ENCODE assay signal across 19 cellular contexts in genomic region chr10:122468220-122468922, GRCh38. TPM values are rescaled to one million over a fixed set of nuclear protein-coding genes. Genes with fewer than 3 reads are reported as not detected.
DNase-seq lines count a peak whose midpoint lies in the region; ATAC-seq and TF ChIP-seq lines count a peak whose summit lies in the region.
"Had no signal": no experiment of that assay in that cellular context is flagged by ENCODE, and none has a peak within 500 bp of the region (broad histone marks: within the 10 kb centered on the region; RNA-seq: fewer than 3 reads in every experiment).

No MANE protein-coding gene starts in this region.

- TF ChIP-seq POLR2A in esophagus muscularis mucosa (IDR thresholded peaks at IDR 0.05; ENCODE audit: low read depth) (no peak), gastrocnemius medialis (IDR thresholded peaks at IDR 0.05) (no peak)

- intact Hi-C loops in esophagus muscularis mucosa (cut with DNase I): no loop called here
- intact Hi-C loops in gastrocnemius medialis (cut with DNase I; ENCODE audit: low total_unique reads): loop anchor here (10.0 kb wide), 1 partner anchor 96 kb away; the partner anchor contains the start of gene DMBT1

- H3K9me3 ChIP-seq in esophagus muscularis mucosa (no peaks in the 10 kb centered on the region), gastrocnemius medialis (no peaks in the 10 kb centered on the region)
- H3K9me3 ChIP-seq: Peyer's patch had no signal

- peak; percentile 7 to 55 for ATAC-seq in gastrocnemius medialis
- no peak for ATAC-seq in HG03469 (IDR thresholded peaks at IDR 0.05; ENCODE audit: unreplicated experiment)
- ATAC-seq: activated CD8-positive, alpha-beta T cell treated with anti-CD3 and anti-CD28 coated beads for 36 hours; activated T-helper 17 cell treated with anti-CD3 and anti-CD28 coated beads, Interleukin-2, amount 50 U/mL, for 72 hours; GM23338; T-cell had no signal

- H3K4me3 ChIP-seq in esophagus muscularis mucosa (no peak overlapping the region), gastrocnemius medialis (no peak overlapping the region)
- H3K4me3 ChIP-seq: GM23338, Peyer's patch had no signal

- H3K36me3 ChIP-seq in esophagus muscularis mucosa (no peaks in the 10 kb centered on the region), gastrocnemius medialis (no peaks in the 10 kb centered on the region)
- H3K36me3 ChIP-seq: Peyer's patch had no signal

- no peaks in the 10 kb centered on the region for H3K27me3 ChIP-seq in esophagus muscularis mucosa
- no peaks in the 10 kb centered on the region for H3K27me3 ChIP-seq in gastrocnemius medialis
- H3K27me3 ChIP-seq: Peyer's patch had no signal

- CTCF ChIA-PET in RWPE1 (lab: Yijun Ruan, JAX): interaction anchor here (0.7 to 1.7 kb wide), 6 partner anchors 23 to 100 kb away, joined by 3 to 14 read pairs (median 4); no protein-coding TSS in a partner anchor

- TF ChIP-seq CTCF in RWPE1 (conservative IDR thresholded peaks at IDR 0.05; ENCODE audit: low read depth) (no peak), esophagus muscularis mucosa (IDR thresholded peaks at IDR 0.05) (no peak), gastrocnemius medialis (IDR thresholded peaks at IDR 0.05 in 4 of 5, conservative IDR thresholded peaks at IDR 0.05 in 1 of 5) (no peak)

- in situ Hi-C loops in gastrocnemius medialis (cut with MboI; ENCODE audit: low sequenced_read_pairs in 4 of 4): no loop called here

- TF ChIP-seq EP300 in esophagus muscularis mucosa (IDR thresholded peaks at IDR 0.05): no peak

- H3K4me1 ChIP-seq in esophagus muscularis mucosa: peaks cover 28 to 45% (median 39%) of the 10 kb centered on the region in 4 donors
- H3K4me1 ChIP-seq in gastrocnemius medialis: peaks cover 27 to 30% of the 10 kb centered on the region in 2 donors
- H3K4me1 ChIP-seq: parathyroid adenoma had no signal

- POLR2A ChIA-PET in RWPE1 (lab: Yijun Ruan, JAX; ENCODE audit: low non-redundant PET): interaction anchor here (0.6 to 1.1 kb wide), 3 partner anchors 23 to 762 kb away, joined by 4 read pairs; no protein-coding TSS in a partner anchor

- H3K27ac ChIP-seq in RWPE1 (peak overlapping the region; percentile 98), esophagus muscularis mucosa (replicated peaks in 1 of 4) (peak overlapping the region; percentile 42 to 70 (median 55)), gastrocnemius medialis (peak overlapping the region; percentile 56 to 70 (median 62))
- H3K27ac ChIP-seq: parathyroid adenoma, VCaP had no signal

- DNase-seq in Ammon's horn (ENCODE audit: low spot score) (peak; percentile 8), RWPE1 (ENCODE audit: low spot score) (no peak), esophagus muscularis mucosa (ENCODE audit: extremely low spot score) (no peak), gastrocnemius medialis (no peak), GM19238 (ENCODE audit: insufficient read length, low spot score) (no peak), DMS79 treated with DMSO at 0.1 percent for 48 hours (lab: John Stamatoyannopoulos, UW) (no peak), DMS153 treated with DMSO at 0.1 percent for 48 hours (lab: John Stamatoyannopoulos, UW; ENCODE audit: unreplicated experiment) (no peak)
- DNase-seq: activated CD8-positive, alpha-beta T cell treated with anti-CD3 and anti-CD28 coated beads for 36 hours; hippocampal formation; NCI-H2029 treated with DMSO at 0.1 percent for 48 hours; NCI-H526; Peyer's patch; stimulated activated CD4-positive, alpha-beta T cell treated with anti-CD3 and anti-CD28 coated beads, Interleukin-12 subunit alpha, Interleukin-12 subunit beta, amount 100 ng/mL, for 4 hours; T-cell had no signal

- WGBS in esophagus muscularis mucosa: 91% methylated on average over 6 of the region's 6 CpGs

RNA-seq across cellular contexts. Expression of gene HTRA1, which starts 7.0 kb away (rescaled TPM):
- 100 to 1,000 TPM; 101 to 146 (median 109) TPM for total RNA-seq in esophagus muscularis mucosa
- total RNA-seq in gastrocnemius medialis: 10 to 100 TPM; 14.2 to 23.2 (median 17.2) TPM
- total RNA-seq: activated CD8-positive, alpha-beta T cell treated with anti-CD3 and anti-CD28 coated beads for 36 hours; activated T-helper 17 cell treated with anti-CD3 and anti-CD28 coated beads, Interleukin-2, amount 50 U/mL, for 72 hours had no signal

RNA-seq across cellular contexts. Expression of gene ARMS2, which starts 13.9 kb away (rescaled TPM):
- total RNA-seq in esophagus muscularis mucosa: 1 to 10 TPM in 1 of 4 donors, not detected in 3; 1.2 TPM
- total RNA-seq in gastrocnemius medialis: not detected
- total RNA-seq: activated CD8-positive, alpha-beta T cell treated with anti-CD3 and anti-CD28 coated beads for 36 hours; activated T-helper 17 cell treated with anti-CD3 and anti-CD28 coated beads, Interleukin-2, amount 50 U/mL, for 72 hours; GM23338; Peyer's patch; T-cell had no signal

Comparison
In these comparisons a context has a peak if more than half of its experiments do, and no peak if none do; other contexts are left out.
1. RNA of gene HTRA1, which starts 7.0 kb away (total RNA-seq): 101 to 146 TPM in esophagus muscularis mucosa; 14.2 to 23.2 TPM in gastrocnemius medialis; every median in the first group is over 4 times any median in the second.
2. Peak in every context shown above with its lines, with median percentiles within 50 percentile points of each other: H3K27ac ChIP-seq.